In genomic region chr3:179015551-179016020, GRCh38 we compare ENCODE assay signal across 7 cellular contexts. TPM values are rescaled to one million over a fixed set of nuclear protein-coding genes. Genes with fewer than 3 reads are reported as not detected.
DNase-seq lines count a peak whose midpoint lies in the region; ATAC-seq and TF ChIP-seq lines count a peak whose summit lies in the region.

No MANE protein-coding gene starts in this region.

- peaks cover 7% of the 10 kb centered on the region for H3K27me3 Mint-ChIP-seq in activated T-helper 1 cell treated with anti-CD3 and anti-CD28 coated beads, Interleukin-12 subunit alpha, Interleukin-12 subunit beta, Interleukin-2, Interleukin-4 antibody, amounts not matched to agents 30 ng/mL and 10 ng/mL and 1 ng/mL, durations not matched to agents 14 hours and 24 hours and 36 hours (ENCODE audit: insufficient read depth)
- no peaks in the 10 kb centered on the region for H3K27me3 Mint-ChIP-seq in progenitor cell of endocrine pancreas

- no peaks in the 10 kb centered on the region for H3K9me2 ChIP-seq in OCI-LY1 (ENCODE audit: low read depth, low read length)

- peaks cover 8% of the 10 kb centered on the region for H3K36me3 Mint-ChIP-seq in activated T-helper 1 cell treated with anti-CD3 and anti-CD28 coated beads, Interleukin-12 subunit alpha, Interleukin-12 subunit beta, Interleukin-2, Interleukin-4 antibody, amounts not matched to agents 30 ng/mL and 10 ng/mL and 1 ng/mL, durations not matched to agents 14 hours and 24 hours and 36 hours (ENCODE audit: low read depth)
- H3K36me3 Mint-ChIP-seq in progenitor cell of endocrine pancreas (ENCODE audit: insufficient read depth), result no peaks in the 10 kb centered on the region

- no peak overlapping the region for H3K27ac ChIP-seq in OCI-LY1 (ENCODE audit: low read depth, low read length, poor library complexity, severe bottlenecking)
- no peak overlapping the region for H3K27ac ChIP-seq in gastroesophageal sphincter

- H3K9me3 Mint-ChIP-seq in activated T-helper 1 cell treated with anti-CD3 and anti-CD28 coated beads, Interleukin-12 subunit alpha, Interleukin-12 subunit beta, Interleukin-2, Interleukin-4 antibody, amounts not matched to agents 30 ng/mL and 10 ng/mL and 1 ng/mL, durations not matched to agents 14 hours and 24 hours and 36 hours, result no peaks in the 10 kb centered on the region
- peaks cover 7% of the 10 kb centered on the region for H3K9me3 Mint-ChIP-seq in progenitor cell of endocrine pancreas (ENCODE audit: low read depth)

- H3K9me3 ChIP-seq in OCI-LY1 (ENCODE audit: low read length) (0 out of 2 replicates have a peak, but pooled peaks cover 2% of the 10 kb centered on the region), gastroesophageal sphincter (no peaks in the 10 kb centered on the region)

- no peak overlapping the region for H2AFZ ChIP-seq in OCI-LY1 (ENCODE audit: low read length)

- peak; percentile 93 for DNase-seq in Jurkat, Clone E6-1 (ENCODE audit: low read depth, low spot score)
- DNase-seq in activated T-helper 1 cell treated with anti-CD3 and anti-CD28 coated beads, Interleukin-12 subunit alpha, Interleukin-12 subunit beta, Interleukin-2, Interleukin-4 antibody, amounts not matched to agents 30 ng/mL and 10 ng/mL and 1 ng/mL, durations not matched to agents 14 hours and 24 hours and 36 hours (ENCODE audit: low spot score), result peak; percentile 68
- DNase-seq in progenitor cell of endocrine pancreas (ENCODE audit: low spot score, unreplicated experiment), result peak; percentile 34

- WGBS in gastroesophageal sphincter (ENCODE audit: low coverage in 1 of 2), 2 donors, result 0% methylated on average over 1 of the region's 1 CpG

- H3K27ac Mint-ChIP-seq in activated T-helper 1 cell treated with anti-CD3 and anti-CD28 coated beads, Interleukin-12 subunit alpha, Interleukin-12 subunit beta, Interleukin-2, Interleukin-4 antibody, amounts not matched to agents 30 ng/mL and 10 ng/mL and 1 ng/mL, durations not matched to agents 14 hours and 24 hours and 36 hours, result peak overlapping the region; percentile 24
- H3K27ac Mint-ChIP-seq in progenitor cell of endocrine pancreas, result no peak overlapping the region

- no peak for TF ChIP-seq EP300 in gastroesophageal sphincter (IDR thresholded peaks at IDR 0.05)

- H3K4me3 ChIP-seq in Jurkat, Clone E6-1 (ENCODE audit: low read length), result no peak overlapping the region
- no peak overlapping the region for H3K4me3 ChIP-seq in OCI-LY1 (ENCODE audit: low read depth, low read length, poor library complexity, severe bottlenecking)
- H3K4me3 ChIP-seq in gastroesophageal sphincter, result no peak overlapping the region

- intact Hi-C loops in activated T-helper 1 cell treated with anti-CD3 and anti-CD28 coated beads, Interleukin-12 subunit alpha, Interleukin-12 subunit beta, Interleukin-2, Interleukin-4 antibody, amounts not matched to agents 30 ng/mL and 10 ng/mL and 1 ng/mL, durations not matched to agents 14 hours and 24 hours and 36 hours (cut with micrococcal nuclease), result loop anchor here (1.0 to 10.0 kb wide), 12 partner anchors 15 to 1899 kb away; partner anchors contain the start of genes FXR1, GNB4, MFN1 and TTC14

- H3K27me3 ChIP-seq in OCI-LY1 (ENCODE audit: insufficient read depth, low read length) (no peaks in the 10 kb centered on the region), gastroesophageal sphincter (no peaks in the 10 kb centered on the region)

- peaks cover 32% of the 10 kb centered on the region for H3K4me1 ChIP-seq in OCI-LY1 (ENCODE audit: insufficient read depth, low read length, severe bottlenecking)
- peaks cover 0 to 11% (median 4%) of the 10 kb centered on the region in 3 donors for H3K4me1 ChIP-seq in gastroesophageal sphincter

- 0 out of 2 replicates have a peak, but pooled peaks cover 7% of the 10 kb centered on the region for H3F3A ChIP-seq in OCI-LY1 (ENCODE audit: insufficient read depth, low read length)

- H3K36me3 ChIP-seq in OCI-LY1 (ENCODE audit: insufficient read depth, low read length), result peaks cover 6% of the 10 kb centered on the region
- H3K36me3 ChIP-seq in gastroesophageal sphincter, result no peaks in the 10 kb centered on the region

- H3K79me2 ChIP-seq in OCI-LY1 (ENCODE audit: insufficient read depth, low read length), result no peaks in the 10 kb centered on the region

- no peak overlapping the region for H3K4me3 Mint-ChIP-seq in activated T-helper 1 cell treated with anti-CD3 and anti-CD28 coated beads, Interleukin-12 subunit alpha, Interleukin-12 subunit beta, Interleukin-2, Interleukin-4 antibody, amounts not matched to agents 30 ng/mL and 10 ng/mL and 1 ng/mL, durations not matched to agents 14 hours and 24 hours and 36 hours
- H3K4me3 Mint-ChIP-seq in progenitor cell of endocrine pancreas (ENCODE audit: low read depth), result no peak overlapping the region

- no peak overlapping the region for H3K4me2 ChIP-seq in OCI-LY1 (ENCODE audit: low read length)

- H3K9ac ChIP-seq in OCI-LY1 (ENCODE audit: low read length), result no peak overlapping the region

- ATAC-seq in GM21825 (IDR thresholded peaks at IDR 0.05; ENCODE audit: unreplicated experiment), result peak; percentile 56
- ATAC-seq in gastroesophageal sphincter, result peak; percentile 77

- H3K4me1 Mint-ChIP-seq in activated T-helper 1 cell treated with anti-CD3 and anti-CD28 coated beads, Interleukin-12 subunit alpha, Interleukin-12 subunit beta, Interleukin-2, Interleukin-4 antibody, amounts not matched to agents 30 ng/mL and 10 ng/mL and 1 ng/mL, durations not matched to agents 14 hours and 24 hours and 36 hours (ENCODE audit: low read depth), result peaks cover 55% of the 10 kb centered on the region
- H3K4me1 Mint-ChIP-seq in progenitor cell of endocrine pancreas (ENCODE audit: low read depth), result peaks cover 3% of the 10 kb centered on the region

- peak; percentile 70 for TF ChIP-seq CTCF in GM12801 (IDR thresholded peaks at IDR 0.05; ENCODE audit: extremely low read depth, insufficient read length)
- TF ChIP-seq CTCF in OCI-LY1 (IDR thresholded peaks at IDR 0.05; ENCODE audit: low read length), result peak; percentile 96
- peak; percentile 82 to 95 (median 86) for TF ChIP-seq CTCF in gastroesophageal sphincter (IDR thresholded peaks at IDR 0.05)
- peak; percentile 85 for TF ChIP-seq CTCF in progenitor cell of endocrine pancreas (IDR thresholded peaks at IDR 0.05; ENCODE audit: unreplicated experiment)

- H4K20me1 ChIP-seq in OCI-LY1 (ENCODE audit: insufficient read depth, low read length), result no peaks in the 10 kb centered on the region

- TF ChIP-seq POLR2A in gastroesophageal sphincter (IDR thresholded peaks at IDR 0.05), result no peak

RNA-seq across cellular contexts. Expression of gene ZMAT3, which starts 56.0 kb away (rescaled TPM):
- 3.0 TPM for polyA plus RNA-seq in Jurkat, Clone E6-1 (2012; ENCODE audit: insufficient read depth, insufficient read length)
- total RNA-seq in activated T-helper 1 cell treated with anti-CD3 and anti-CD28 coated beads, Interleukin-12 subunit alpha, Interleukin-12 subunit beta, Interleukin-2, Interleukin-4 antibody, amounts not matched to agents 30 ng/mL and 10 ng/mL and 1 ng/mL, durations not matched to agents 14 hours and 24 hours and 36 hours, result 16.9 and 17.3 TPM in 2 replicates
- total RNA-seq in gastroesophageal sphincter (10 to 100 TPM; 16.4 to 28.8 (median 19.2) TPM), progenitor cell of endocrine pancreas (13.6 and 14.1 TPM in 2 replicates)

Comparison
In these comparisons a context has a peak if more than half of its experiments do, and no peak if none do; other contexts are left out.
1. DNase-seq: peak in every context shown above with its lines; median percentile 93 in Jurkat, Clone E6-1; 68 in activated T-helper 1 cell treated with anti-CD3 and anti-CD28 coated beads, Interleukin-12 subunit alpha, Interleukin-12 subunit beta, Interleukin-2, Interleukin-4 antibody, amounts not matched to agents 30 ng/mL and 10 ng/mL and 1 ng/mL, durations not matched to agents 14 hours and 24 hours and 36 hours; 34 in progenitor cell of endocrine pancreas.